In the genomic region with DNA sequence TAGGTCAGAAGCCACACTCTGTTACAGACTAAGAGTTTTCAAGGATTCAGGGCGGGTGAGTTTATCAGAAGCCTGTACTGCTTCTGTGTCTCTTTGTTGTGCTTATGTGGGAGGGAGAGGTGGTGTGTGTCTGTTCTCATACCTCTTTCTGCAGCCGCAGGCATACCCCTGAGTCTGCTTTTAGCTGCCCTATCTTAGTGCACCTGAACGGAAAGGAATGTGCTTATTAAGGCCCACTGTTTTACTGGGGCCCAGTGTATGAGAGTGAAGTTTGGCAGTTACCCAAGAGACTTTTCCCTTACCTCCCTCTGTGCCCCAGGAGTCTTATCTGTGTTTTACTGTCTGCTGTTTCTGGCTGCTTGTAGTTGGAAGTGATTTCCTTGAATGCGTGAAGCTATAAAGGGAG, we compare ENCODE assay signal across 24 cellular contexts.
DNase-seq lines count a peak whose midpoint lies in the region; FAIRE-seq and TF ChIP-seq lines count a peak whose summit lies in the region.
"Had no signal": no experiment of that assay in that cellular context is flagged by ENCODE, and none has a peak within 500 bp of the region (broad histone marks: within the 10 kb centered on the region; RNA-seq: fewer than 3 reads in every experiment).

No MANE protein-coding gene starts in this region.

- peaks cover 59% of the 10 kb centered on the region for H3K36me3 Mint-ChIP-seq in brain

- peaks cover 3% of the 10 kb centered on the region for H3K27me3 Mint-ChIP-seq in brain

- H3K4me3 Mint-ChIP-seq in brain = no peak overlapping the region

- no peaks in the 10 kb centered on the region for H3K9me3 Mint-ChIP-seq in brain

- no peak for FAIRE-seq in urothelium cell line (lab: Jason Lieb, UNC)
- FAIRE-seq: astrocyte, D721Med, GM12892 had no signal

- DNase-seq in HUDEP-2 (lab: John Stamatoyannopoulos, UW; ENCODE audit: unreplicated experiment in 76 of 76) (peak in 49 of 76 experiments; percentile 2 to 72 (median 24)), islet precursor cell (peak; percentile 88), retinal pigment epithelial cell (ENCODE audit: low read depth) (peak; percentile 18), urothelium cell line (ENCODE audit: low spot score) (no peak), activated gamma-delta T cell treated with Interleukin-2 at 50 U/mL for 16 hours (no peak), medulla oblongata (ENCODE audit: extremely low spot score) (no peak), mesenteric fat pad (ENCODE audit: low spot score) (no peak)
- DNase-seq: activated CD4-positive, alpha-beta T cell treated with anti-CD3 and anti-CD28 coated beads for 4 hours; activated CD8-positive, alpha-beta memory T cell treated with anti-CD3 and anti-CD28 coated beads, Interleukin-2, amount 50 U/mL, for 4 hours; cortex of kidney; gastrocnemius medialis; MG63; NCI-H1930; NCI-H524 treated with DMSO at 0.1 percent for 48 hours; OCI-M1; stimulated activated CD4-positive, alpha-beta T cell treated with anti-CD3 and anti-CD28 coated beads, Interleukin-4, amount 100 ng/mL, for 4 hours; stimulated activated CD8-positive, alpha-beta memory T cell treated with anti-CD3 and anti-CD28 coated beads, Interleukin-4, amount 100 ng/mL, for 48 hours; T-helper 9 cell had no signal

- no peak overlapping the region for H3K4me3 ChIP-seq in retinal pigment epithelial cell (ENCODE audit: low read length)
- H3K4me3 ChIP-seq: gastrocnemius medialis, MG63, SJSA1, suprapubic skin had no signal

- H3K4me1 Mint-ChIP-seq in brain = no peaks in the 10 kb centered on the region

- peak overlapping the region in 3 of 5 experiments; percentile 45 to 87 (median 56) for H3K27ac Mint-ChIP-seq in brain

- TF ChIP-seq CTCF in brain (conservative IDR thresholded peaks at IDR 0.05) (no peak), retinal pigment epithelial cell (conservative IDR thresholded peaks at IDR 0.05; ENCODE audit: low read depth, low read length) (no peak)

Comparison
In these comparisons a context has a peak if more than half of its experiments do, and no peak if none do; other contexts are left out.
1. DNase-seq: peak in HUDEP-2 (49 of 76), islet precursor cell (single experiment) and retinal pigment epithelial cell (single experiment); none in urothelium cell line (single experiment), activated gamma-delta T cell treated with Interleukin-2 at 50 U/mL for 16 hours (single experiment), medulla oblongata (single experiment) and mesenteric fat pad (single experiment).